In genomic region chr16:56013962-56014552, GRCh38 we compare ENCODE assay signal across 1 cellular context.
A peak's percentile ranks its signal among the peaks of the same experiment; 100 is the strongest.
TF ChIP-seq lines count a peak whose summit lies in the region.

No MANE protein-coding gene starts in this region.

TF ChIP-seq in K562, 482 proteins besides CTCF, POLR2A, EP300 and RAD21 (continued from another document):
- TF ChIP-seq REST (CRISPR knock-in tag; IDR thresholded peaks at IDR 0.05; ENCODE audit: low read depth) = peak; percentile 98
- peak; percentile 21; the same call in 1 of the 2 replicates for TF ChIP-seq ZNF165 (CRISPR knock-in tag; IDR thresholded peaks at IDR 0.05; ENCODE audit: borderline replicate concordance)
- TF ChIP-seq PRMT5 (CRISPR knock-in tag; IDR thresholded peaks at IDR 0.05) = peak; percentile 86
- no peak for TF ChIP-seq HDGF (IDR thresholded peaks at IDR 0.05)
- TF ChIP-seq NFE2 (IDR thresholded peaks at IDR 0.05; ENCODE audit: low read depth) = peak; percentile 65; the same call in 1 of the 2 replicates
- peak; percentile 7; the same call in 1 of the 2 replicates for TF ChIP-seq ZNF239 (CRISPR knock-in tag; IDR thresholded peaks at IDR 0.05)
- peak; percentile 93 for TF ChIP-seq ZNF766 (CRISPR knock-in tag; conservative IDR thresholded peaks at IDR 0.05)
- no peak for TF ChIP-seq ZKSCAN8 (CRISPR knock-in tag; IDR thresholded peaks at IDR 0.05)
- peak; percentile 48; the same call in 1 of the 2 replicates for TF ChIP-seq VEZF1 (CRISPR knock-in tag; IDR thresholded peaks at IDR 0.05)
- 0 out of 2 replicates have a peak, but pooled peaks have one; percentile 23 for TF ChIP-seq GABPA (tag; conservative IDR thresholded peaks at IDR 0.05; ENCODE audit: low read depth)
- peak; percentile 33; the same call in 1 of the 2 replicates for TF ChIP-seq CXXC5 (CRISPR knock-in tag; IDR thresholded peaks at IDR 0.05)
- no peak for TF ChIP-seq NEUROD1 (IDR thresholded peaks at IDR 0.05; ENCODE audit: borderline replicate concordance, low read depth, low read length, partially characterized antibody)
- peak in 1 of 2 experiments; percentile 39; a peak in 1 of 4 replicates for TF ChIP-seq MAZ (CRISPR knock-in tag; conservative IDR thresholded peaks at IDR 0.05 in 1 of 2, IDR thresholded peaks at IDR 0.05 in 1 of 2)
- no peak for TF ChIP-seq ZNF551 (CRISPR knock-in tag; IDR thresholded peaks at IDR 0.05)
- peak; percentile 73 for TF ChIP-seq ZNF584 (CRISPR knock-in tag; IDR thresholded peaks at IDR 0.05; ENCODE audit: low read depth)
- TF ChIP-seq SMAD3 (CRISPR knock-in tag; conservative IDR thresholded peaks at IDR 0.05) = 0 out of 2 replicates have a peak, but pooled peaks have one; percentile 56
- TF ChIP-seq CHAMP1 (IDR thresholded peaks at IDR 0.05) = peak; percentile 47; the same call in 1 of the 2 replicates
- 0 out of 2 replicates have a peak, but pooled peaks have one; percentile 69 for TF ChIP-seq ZNF589 (CRISPR knock-in tag; IDR thresholded peaks at IDR 0.05; ENCODE audit: low read depth)
- no peak for TF ChIP-seq ZNF778 (CRISPR knock-in tag; IDR thresholded peaks at IDR 0.05)
- TF ChIP-seq TCF7L2 (IDR thresholded peaks at IDR 0.05; ENCODE audit: low read depth, low read length) = no peak
- TF ChIP-seq EHMT2 (IDR thresholded peaks at IDR 0.05) = peak; percentile 99
- no peak for TF ChIP-seq ZEB2 (IDR thresholded peaks at IDR 0.05)
- TF ChIP-seq ZNF699 (CRISPR knock-in tag; IDR thresholded peaks at IDR 0.05; ENCODE audit: insufficient replicate concordance) = no peak
- peak; percentile 97 for TF ChIP-seq MIER1 (IDR thresholded peaks at IDR 0.05; ENCODE audit: low read depth)
- TF ChIP-seq IFI16 (CRISPR knock-in tag; IDR thresholded peaks at IDR 0.05) = no peak
- TF ChIP-seq ZNF639 (CRISPR knock-in tag; conservative IDR thresholded peaks at IDR 0.05 in 1 of 2, IDR thresholded peaks at IDR 0.05 in 1 of 2) = peak in 1 of 2 experiments; percentile 42; a peak in 1 of 4 replicates
- no peak for TF ChIP-seq CBX2 (IDR thresholded peaks at IDR 0.05; ENCODE audit: insufficient read depth, low read length, poor library complexity, severe bottlenecking)
- no peak for TF ChIP-seq SAFB (IDR thresholded peaks at IDR 0.05; ENCODE audit: borderline replicate concordance, low read depth, low read length)
- TF ChIP-seq ZNF197 (CRISPR knock-in tag; IDR thresholded peaks at IDR 0.05; ENCODE audit: low read depth) = peak; percentile 88
- TF ChIP-seq ZNF407 (IDR thresholded peaks at IDR 0.05; ENCODE audit: low read depth) = no peak
- TF ChIP-seq NCOA2 (IDR thresholded peaks at IDR 0.05; ENCODE audit: partially characterized antibody in 2 of 2) = no peak
- no peak for TF ChIP-seq PHF8 (IDR thresholded peaks at IDR 0.05; ENCODE audit: borderline replicate concordance, low read length)
- no peak for TF ChIP-seq JUND (IDR thresholded peaks at IDR 0.05; ENCODE audit: borderline replicate concordance, low read depth, low read length)
- peak; percentile 11; the same call in 1 of the 3 replicates for TF ChIP-seq JUND (tag; IDR thresholded peaks at IDR 0.05; ENCODE audit: borderline replicate concordance, low read depth, low read length)
- TF ChIP-seq TRIM24 (IDR thresholded peaks at IDR 0.05) = no peak
- 0 out of 4 replicates have a peak, but pooled peaks of 1 of the 2 experiments have one; percentile 49 for TF ChIP-seq RCOR1 (IDR thresholded peaks at IDR 0.05; ENCODE audit: borderline replicate concordance in 1 of 2, low read depth in 2 of 2, low read length in 2 of 2)
- TF ChIP-seq ZNF311 (CRISPR knock-in tag; IDR thresholded peaks at IDR 0.05) = peak; percentile 42; the same call in 1 of the 2 replicates
- peak; percentile 43; the same call in 1 of the 2 replicates for TF ChIP-seq HDAC2 (IDR thresholded peaks at IDR 0.05)
- TF ChIP-seq SMAD4 (CRISPR knock-in tag; conservative IDR thresholded peaks at IDR 0.05) = peak; percentile 55; the same call in 1 of the 2 replicates
